Comparison of ENCODE assay signal across 1 cellular context in the genomic region with DNA sequence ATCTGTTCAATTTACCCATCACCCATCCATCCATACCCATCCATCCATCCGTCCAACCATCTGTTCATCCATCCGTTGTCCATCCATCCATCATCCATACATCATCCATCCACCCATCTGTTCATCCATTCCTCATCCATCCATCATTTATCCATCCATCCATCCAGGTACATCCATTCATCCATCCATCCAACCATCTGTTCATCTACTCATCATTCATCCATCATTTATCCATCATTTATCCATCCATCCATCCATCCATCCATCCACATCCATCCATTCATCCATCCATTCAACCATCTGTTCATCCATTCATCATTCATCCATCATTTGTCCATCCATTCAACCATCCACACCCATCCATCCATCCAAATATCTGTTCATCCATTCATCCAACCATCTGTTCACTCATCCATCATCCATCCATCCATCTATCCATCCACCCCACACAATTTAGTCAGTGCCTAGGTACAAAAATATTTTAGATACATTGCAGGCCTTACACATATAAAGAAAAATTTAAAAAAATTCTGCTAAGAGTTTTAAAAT.
TF ChIP-seq lines count a peak whose summit lies in the region.

No MANE protein-coding gene starts in this region.

TF ChIP-seq in H1, 55 proteins besides CTCF, POLR2A, EP300 and RAD21:
- TF ChIP-seq, protein P1, sequence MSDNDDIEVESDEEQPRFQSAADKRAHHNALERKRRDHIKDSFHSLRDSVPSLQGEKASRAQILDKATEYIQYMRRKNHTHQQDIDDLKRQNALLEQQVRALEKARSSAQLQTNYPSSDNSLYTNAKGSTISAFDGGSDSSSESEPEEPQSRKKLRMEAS (IDR thresholded peaks at IDR 0.05) = no peak
- TF ChIP-seq NANOG (IDR thresholded peaks at IDR 0.05; ENCODE audit: insufficient read depth, low read depth, low read length, poor library complexity, severe bottlenecking) (no peak), SRF (IDR thresholded peaks at IDR 0.05; ENCODE audit: low read depth, low read length) (no peak), TEAD4 (IDR thresholded peaks at IDR 0.05; ENCODE audit: low read depth, low read length) (no peak), POLR2AphosphoS5 (IDR thresholded peaks at IDR 0.05; ENCODE audit: low read depth, low read length) (no peak), ZNF274 (IDR thresholded peaks at IDR 0.05; ENCODE audit: borderline replicate concordance, extremely low read depth, low read length) (no peak), BRCA1 (IDR thresholded peaks at IDR 0.05; ENCODE audit: low read depth, low read length) (no peak), PHF8 (conservative IDR thresholded peaks at IDR 0.05; ENCODE audit: low read depth, low read length) (no peak), POU5F1 (IDR thresholded peaks at IDR 0.05; ENCODE audit: low read depth, low read length) (no peak)
- TF ChIP-seq, protein P2, sequence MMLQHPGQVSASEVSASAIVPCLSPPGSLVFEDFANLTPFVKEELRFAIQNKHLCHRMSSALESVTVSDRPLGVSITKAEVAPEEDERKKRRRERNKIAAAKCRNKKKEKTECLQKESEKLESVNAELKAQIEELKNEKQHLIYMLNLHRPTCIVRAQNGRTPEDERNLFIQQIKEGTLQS (IDR thresholded peaks at IDR 0.05; ENCODE audit: insufficient read depth, low read depth, low read length) = no peak
TF ChIP-seq in H1: peak in this region for 0.
